In the genomic region with DNA sequence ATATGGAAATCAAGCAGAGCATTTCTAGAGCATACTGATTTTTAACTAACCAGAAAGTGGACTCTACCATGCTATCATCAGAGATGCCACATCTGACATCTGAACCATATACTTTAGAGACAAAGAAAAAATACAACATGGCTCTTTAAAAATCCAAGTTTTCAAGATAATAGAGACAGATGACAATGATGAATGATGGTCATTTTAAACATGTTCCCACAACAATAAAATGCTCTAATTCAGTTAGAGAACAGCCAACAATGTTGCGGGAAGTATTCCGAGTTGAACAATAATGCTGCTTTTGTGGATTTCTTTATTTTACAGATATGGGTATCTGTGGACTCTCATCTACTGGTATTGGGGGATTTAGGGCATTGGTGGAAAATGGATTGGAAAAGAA, we compare ENCODE assay signal across 2 cellular contexts.
TF ChIP-seq lines count a peak whose summit lies in the region.

No MANE protein-coding gene starts in this region.

TF ChIP-seq in SK-N-SH treated with all-trans-retinoic acid at 6 μM for 48 hours, 23 proteins besides CTCF, POLR2A, EP300 and RAD21 (continued from another document):
- TF ChIP-seq, protein P1, sequence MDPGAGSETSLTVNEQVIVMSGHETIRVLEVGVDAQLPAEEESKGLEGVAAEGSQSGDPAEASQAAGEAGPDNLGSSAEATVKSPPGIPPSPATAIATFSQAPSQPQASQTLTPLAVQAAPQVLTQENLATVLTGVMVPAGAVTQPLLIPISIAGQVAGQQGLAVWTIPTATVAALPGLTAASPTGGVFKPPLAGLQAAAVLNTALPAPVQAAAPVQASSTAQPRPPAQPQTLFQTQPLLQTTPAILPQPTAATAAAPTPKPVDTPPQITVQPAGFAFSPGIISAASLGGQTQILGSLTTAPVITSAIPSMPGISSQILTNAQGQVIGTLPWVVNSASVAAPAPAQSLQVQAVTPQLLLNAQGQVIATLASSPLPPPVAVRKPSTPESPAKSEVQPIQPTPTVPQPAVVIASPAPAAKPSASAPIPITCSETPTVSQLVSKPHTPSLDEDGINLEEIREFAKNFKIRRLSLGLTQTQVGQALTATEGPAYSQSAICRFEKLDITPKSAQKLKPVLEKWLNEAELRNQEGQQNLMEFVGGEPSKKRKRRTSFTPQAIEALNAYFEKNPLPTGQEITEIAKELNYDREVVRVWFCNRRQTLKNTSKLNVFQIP (CRISPR knock-in tag; IDR thresholded peaks at IDR 0.05; ENCODE audit: borderline replicate concordance, low read depth), result no peak
- peak; percentile 52; the same call in 1 of the 2 replicates for TF ChIP-seq ISL1 (CRISPR knock-in tag; IDR thresholded peaks at IDR 0.05)

TF ChIP-seq in SK-N-SH, 30 proteins besides CTCF, POLR2A, EP300 and RAD21 (continued from another document):
- TF ChIP-seq, protein P2, sequence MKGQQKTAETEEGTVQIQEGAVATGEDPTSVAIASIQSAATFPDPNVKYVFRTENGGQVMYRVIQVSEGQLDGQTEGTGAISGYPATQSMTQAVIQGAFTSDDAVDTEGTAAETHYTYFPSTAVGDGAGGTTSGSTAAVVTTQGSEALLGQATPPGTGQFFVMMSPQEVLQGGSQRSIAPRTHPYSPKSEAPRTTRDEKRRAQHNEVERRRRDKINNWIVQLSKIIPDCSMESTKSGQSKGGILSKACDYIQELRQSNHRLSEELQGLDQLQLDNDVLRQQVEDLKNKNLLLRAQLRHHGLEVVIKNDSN (IDR thresholded peaks at IDR 0.05; ENCODE audit: borderline replicate concordance, low read depth), result no peak
- no peak for TF ChIP-seq NRF1 (IDR thresholded peaks at IDR 0.05; ENCODE audit: low read depth, low read length)
- TF ChIP-seq SMC3 (IDR thresholded peaks at IDR 0.05; ENCODE audit: low read depth, low read length), result no peak
- TF ChIP-seq EZH2phosphoT487 (IDR thresholded peaks at IDR 0.05; ENCODE audit: borderline replicate concordance, low read depth), result no peak
